In genomic region chr11:68047437-68048290, GRCh38 we compare ENCODE assay signal across 11 cellular contexts. TPM values are rescaled to one million over a fixed set of nuclear protein-coding genes. Genes with fewer than 3 reads are reported as not detected.
"Had no signal": no experiment of that assay in that cellular context is flagged by ENCODE, and none has a peak within 500 bp of the region (broad histone marks: within the 10 kb centered on the region; RNA-seq: fewer than 3 reads in every experiment).

No MANE protein-coding gene starts in this region.

- ATAC-seq: activated CD8-positive, alpha-beta memory T cell treated with anti-CD3 and anti-CD28 coated beads, Interleukin-2, amount 10 ng/mL, durations not matched to agents 7 days and 5 days; activated T-cell treated with anti-CD3 and anti-CD28 coated beads, Interleukin-2, amount 50 U/mL, for 4 hours; heart right ventricle had no signal

- H3K4me3 Mint-ChIP-seq: activated CD8-positive, alpha-beta memory T cell treated with anti-CD3 and anti-CD28 coated beads, Interleukin-2, amount 10 ng/mL, durations not matched to agents 7 days and 5 days; activated naive CD8-positive, alpha-beta T cell treated with anti-CD3 and anti-CD28 coated beads for 36 hours; activated T-cell treated with anti-CD3 and anti-CD28 coated beads, Interleukin-2, amount 50 U/mL, for 4 hours; nephron progenitor cell; type B pancreatic cell had no signal

- DNase-seq: activated CD4-positive, CD25-positive, alpha-beta regulatory T cell; activated CD8-positive, alpha-beta memory T cell treated with anti-CD3 and anti-CD28 coated beads, Interleukin-2, amount 10 ng/mL, durations not matched to agents 7 days and 5 days; activated gamma-delta T cell; activated naive CD8-positive, alpha-beta T cell treated with anti-CD3 and anti-CD28 coated beads for 36 hours; activated T-cell treated with anti-CD3 and anti-CD28 coated beads, Interleukin-2, amount 50 U/mL, for 4 hours; effector CD4-positive, alpha-beta T cell; heart right ventricle; mesendoderm; nephron progenitor cell; T-helper 2 cell had no signal

- H3K4me3 ChIP-seq: heart right ventricle had no signal

- H3K36me3 Mint-ChIP-seq: type B pancreatic cell had no signal

- H3K27ac ChIP-seq: heart right ventricle had no signal

- H3K27me3 Mint-ChIP-seq: activated CD8-positive, alpha-beta memory T cell treated with anti-CD3 and anti-CD28 coated beads, Interleukin-2, amount 10 ng/mL, durations not matched to agents 7 days and 5 days; activated naive CD8-positive, alpha-beta T cell treated with anti-CD3 and anti-CD28 coated beads for 36 hours; type B pancreatic cell had no signal

- H3K4me1 Mint-ChIP-seq: activated CD8-positive, alpha-beta memory T cell treated with anti-CD3 and anti-CD28 coated beads, Interleukin-2, amount 10 ng/mL, durations not matched to agents 7 days and 5 days; activated naive CD8-positive, alpha-beta T cell treated with anti-CD3 and anti-CD28 coated beads for 36 hours had no signal

- H3K9me3 Mint-ChIP-seq: activated naive CD8-positive, alpha-beta T cell treated with anti-CD3 and anti-CD28 coated beads for 36 hours; activated T-cell treated with anti-CD3 and anti-CD28 coated beads, Interleukin-2, amount 50 U/mL, for 4 hours; nephron progenitor cell; type B pancreatic cell had no signal

- H3K9me3 ChIP-seq: heart right ventricle had no signal

- H3K27ac Mint-ChIP-seq: activated CD8-positive, alpha-beta memory T cell treated with anti-CD3 and anti-CD28 coated beads, Interleukin-2, amount 10 ng/mL, durations not matched to agents 7 days and 5 days; nephron progenitor cell; type B pancreatic cell had no signal

- H3K27me3 ChIP-seq: heart right ventricle had no signal

RNA-seq across cellular contexts. Expression of gene ALDH3B1, which starts 37.5 kb away (rescaled TPM):
- total RNA-seq: activated CD8-positive, alpha-beta memory T cell treated with anti-CD3 and anti-CD28 coated beads, Interleukin-2, amount 10 ng/mL, durations not matched to agents 7 days and 5 days; activated naive CD8-positive, alpha-beta T cell treated with anti-CD3 and anti-CD28 coated beads for 36 hours had no signal
